In the genomic region with DNA sequence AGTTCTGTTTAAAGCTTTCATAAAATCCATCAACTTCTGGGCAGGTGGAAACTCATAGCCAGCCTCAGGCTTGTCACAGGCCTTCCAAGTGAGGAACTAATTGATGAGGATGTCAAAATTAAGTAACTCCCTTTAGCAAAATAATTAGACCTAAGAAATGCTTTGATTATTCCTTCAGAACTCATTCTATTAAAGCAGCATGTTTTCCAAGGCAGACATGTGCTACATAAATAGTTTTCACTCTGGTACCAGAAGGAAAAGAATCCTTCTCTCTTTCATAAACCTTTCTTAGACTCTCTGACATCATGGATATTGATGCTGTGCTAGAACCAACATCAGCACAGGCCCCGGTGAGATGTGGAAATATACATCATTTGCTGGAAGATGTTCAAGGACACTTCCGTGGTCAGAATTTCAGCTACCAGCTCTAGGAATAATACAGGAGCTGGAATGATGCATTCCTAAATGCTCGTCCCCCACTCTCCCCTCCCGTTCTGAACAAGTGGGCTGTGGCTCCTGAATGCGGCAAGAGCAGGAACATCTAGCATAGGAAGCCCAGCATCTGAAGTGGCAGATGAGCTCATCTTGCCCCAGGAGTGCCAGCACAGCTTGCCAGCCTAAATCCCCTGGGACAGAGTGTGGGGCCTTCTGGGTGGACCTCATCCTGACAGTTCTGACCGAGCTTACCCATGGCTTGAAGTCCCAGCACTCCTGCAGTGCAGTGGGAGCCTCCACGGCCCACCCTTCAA, we compare ENCODE assay signal across 8 cellular contexts.
DNase-seq lines count a peak whose midpoint lies in the region; ATAC-seq and TF ChIP-seq lines count a peak whose summit lies in the region.

No MANE protein-coding gene starts in this region.

- H3K36me3 Mint-ChIP-seq in activated T-cell treated with anti-CD3 and anti-CD28 coated beads, Interleukin-2, amount 50 U/mL, for 4 hours (ENCODE audit: insufficient read depth), result no peaks in the 10 kb centered on the region
- peaks cover 5% of the 10 kb centered on the region for H3K36me3 Mint-ChIP-seq in activated CD8-positive, alpha-beta memory T cell treated with anti-CD3 and anti-CD28 coated beads, Interleukin-2, amount 10 ng/mL, durations not matched to agents 7 days and 5 days

- H3K4me3 ChIP-seq in RWPE2 (ENCODE audit: severe bottlenecking) (no peak overlapping the region), fibroblast of the aortic adventitia (ENCODE audit: low read depth, low read length) (peak overlapping the region; percentile 45)

- H3K4me1 Mint-ChIP-seq in activated T-cell treated with anti-CD3 and anti-CD28 coated beads, Interleukin-2, amount 50 U/mL, for 4 hours (ENCODE audit: low read depth), result peaks cover 20% of the 10 kb centered on the region
- H3K4me1 Mint-ChIP-seq in activated CD8-positive, alpha-beta memory T cell treated with anti-CD3 and anti-CD28 coated beads, Interleukin-2, amount 10 ng/mL, durations not matched to agents 7 days and 5 days, result peaks cover 60% of the 10 kb centered on the region

- H3K27ac Mint-ChIP-seq in activated CD8-positive, alpha-beta memory T cell treated with anti-CD3 and anti-CD28 coated beads, Interleukin-2, amount 10 ng/mL, durations not matched to agents 7 days and 5 days, result no peak overlapping the region

- H3K27ac ChIP-seq in RWPE2 (ENCODE audit: poor library complexity, severe bottlenecking), result peak overlapping the region; percentile 98

- H3K36me3 ChIP-seq in RWPE2 (ENCODE audit: low read depth), result peaks cover 20% of the 10 kb centered on the region; the same call in 1 of the 2 replicates

- peak; percentile 23 for ATAC-seq in RWPE2 (ENCODE audit: low read depth)
- ATAC-seq in HG03354 (IDR thresholded peaks at IDR 0.05; ENCODE audit: poor library complexity, severe bottlenecking, unreplicated experiment), result no peak
- ATAC-seq in GM19455 (IDR thresholded peaks at IDR 0.05; ENCODE audit: unreplicated experiment), result no peak
- no peak for ATAC-seq in activated T-cell treated with anti-CD3 and anti-CD28 coated beads, Interleukin-2, amount 50 U/mL, for 4 hours
- ATAC-seq in activated CD8-positive, alpha-beta memory T cell treated with anti-CD3 and anti-CD28 coated beads, Interleukin-2, amount 10 ng/mL, durations not matched to agents 7 days and 5 days, result no peak

- H3K4me1 ChIP-seq in RWPE2 (ENCODE audit: insufficient read depth, poor library complexity, severe bottlenecking), result peaks cover 75% of the 10 kb centered on the region

- H3K27me3 Mint-ChIP-seq in activated T-cell treated with anti-CD3 and anti-CD28 coated beads, Interleukin-2, amount 50 U/mL, for 4 hours (ENCODE audit: low read depth), result no peaks in the 10 kb centered on the region
- no peaks in the 10 kb centered on the region for H3K27me3 Mint-ChIP-seq in activated CD8-positive, alpha-beta memory T cell treated with anti-CD3 and anti-CD28 coated beads, Interleukin-2, amount 10 ng/mL, durations not matched to agents 7 days and 5 days

- CTCF ChIA-PET in activated CD8-positive, alpha-beta memory T cell treated with anti-CD3 and anti-CD28 coated beads, Interleukin-2, amount 10 ng/mL, durations not matched to agents 7 days and 5 days (lab: Charles Lee), result interaction anchor here (0.9 to 1.1 kb wide), 2 partner anchors 83 to 91 kb away, joined by 3 read pairs; no protein-coding TSS in a partner anchor

- peak; percentile 95 for DNase-seq in Daoy (ENCODE audit: low read depth)
- peak; percentile 74 for DNase-seq in RWPE2 (ENCODE audit: low spot score)
- DNase-seq in fibroblast of the aortic adventitia (ENCODE audit: low read depth), result peak; percentile 91
- DNase-seq in renal cortical epithelial cell (ENCODE audit: low read depth), result peak; percentile 54
- DNase-seq in activated T-cell treated with anti-CD3 and anti-CD28 coated beads, Interleukin-2, amount 50 U/mL, for 4 hours, result no peak
- no peak for DNase-seq in activated CD8-positive, alpha-beta memory T cell treated with anti-CD3 and anti-CD28 coated beads, Interleukin-2, amount 10 ng/mL, durations not matched to agents 7 days and 5 days

- H3K4me3 Mint-ChIP-seq in activated T-cell treated with anti-CD3 and anti-CD28 coated beads, Interleukin-2, amount 50 U/mL, for 4 hours, result no peak overlapping the region
- H3K4me3 Mint-ChIP-seq in activated CD8-positive, alpha-beta memory T cell treated with anti-CD3 and anti-CD28 coated beads, Interleukin-2, amount 10 ng/mL, durations not matched to agents 7 days and 5 days, result no peak overlapping the region

- no peaks in the 10 kb centered on the region for H3K9me3 ChIP-seq in RWPE2 (ENCODE audit: severe bottlenecking)

- no peaks in the 10 kb centered on the region for H3K9me3 Mint-ChIP-seq in activated T-cell treated with anti-CD3 and anti-CD28 coated beads, Interleukin-2, amount 50 U/mL, for 4 hours
- peaks cover 2% of the 10 kb centered on the region for H3K9me3 Mint-ChIP-seq in activated CD8-positive, alpha-beta memory T cell treated with anti-CD3 and anti-CD28 coated beads, Interleukin-2, amount 10 ng/mL, durations not matched to agents 7 days and 5 days (ENCODE audit: low read depth)

- no peaks in the 10 kb centered on the region for H3K27me3 ChIP-seq in RWPE2 (ENCODE audit: insufficient read depth, poor library complexity, severe bottlenecking)

- TF ChIP-seq CTCF in RWPE2 (IDR thresholded peaks at IDR 0.05; ENCODE audit: poor library complexity, severe bottlenecking), result no peak
- no peak for TF ChIP-seq CTCF in fibroblast of the aortic adventitia (IDR thresholded peaks at IDR 0.05; ENCODE audit: insufficient read depth, low read length)

Comparison
In these comparisons a context has a peak if more than half of its experiments do, and no peak if none do; other contexts are left out.
1. DNase-seq: peak in Daoy (single experiment), RWPE2 (single experiment), fibroblast of the aortic adventitia (single experiment) and renal cortical epithelial cell (single experiment); none in activated T-cell treated with anti-CD3 and anti-CD28 coated beads, Interleukin-2, amount 50 U/mL, for 4 hours (single experiment) and activated CD8-positive, alpha-beta memory T cell treated with anti-CD3 and anti-CD28 coated beads, Interleukin-2, amount 10 ng/mL, durations not matched to agents 7 days and 5 days (single experiment).